ENCODE assay signal across 1 cellular context in the genomic region with DNA sequence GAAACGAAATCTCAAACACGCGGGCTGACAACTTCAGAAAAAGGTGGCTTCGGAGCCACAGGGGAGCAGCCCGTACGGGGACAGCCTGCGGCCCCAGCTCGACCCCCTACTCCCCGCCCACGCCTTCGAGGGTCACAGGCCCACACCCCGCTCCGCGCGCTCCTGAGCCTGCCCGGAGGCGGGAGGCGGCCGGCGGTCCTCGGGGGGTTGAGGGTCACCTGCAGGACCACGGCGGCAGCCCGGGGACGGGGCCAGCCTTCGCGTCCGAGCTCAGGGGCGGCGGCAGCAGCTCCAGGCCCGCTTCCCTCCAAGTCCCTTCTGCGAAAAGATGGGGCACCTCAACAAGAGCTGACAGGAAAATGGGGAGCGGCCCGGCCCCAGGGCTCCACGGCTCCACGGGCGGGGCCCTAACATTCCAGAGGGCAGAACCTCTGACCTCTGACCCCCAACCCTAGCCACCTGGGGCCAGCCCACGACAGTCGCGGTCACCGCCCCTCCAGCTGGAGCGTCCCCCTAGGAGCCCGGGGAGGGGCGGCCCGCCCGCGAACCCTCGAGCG.
TF ChIP-seq lines count a peak whose summit lies in the region.

No MANE protein-coding gene starts in this region.

TF ChIP-seq in WTC11, 78 proteins besides CTCF, POLR2A, EP300 and RAD21 (continued from another document):
- TF ChIP-seq, protein P1, sequence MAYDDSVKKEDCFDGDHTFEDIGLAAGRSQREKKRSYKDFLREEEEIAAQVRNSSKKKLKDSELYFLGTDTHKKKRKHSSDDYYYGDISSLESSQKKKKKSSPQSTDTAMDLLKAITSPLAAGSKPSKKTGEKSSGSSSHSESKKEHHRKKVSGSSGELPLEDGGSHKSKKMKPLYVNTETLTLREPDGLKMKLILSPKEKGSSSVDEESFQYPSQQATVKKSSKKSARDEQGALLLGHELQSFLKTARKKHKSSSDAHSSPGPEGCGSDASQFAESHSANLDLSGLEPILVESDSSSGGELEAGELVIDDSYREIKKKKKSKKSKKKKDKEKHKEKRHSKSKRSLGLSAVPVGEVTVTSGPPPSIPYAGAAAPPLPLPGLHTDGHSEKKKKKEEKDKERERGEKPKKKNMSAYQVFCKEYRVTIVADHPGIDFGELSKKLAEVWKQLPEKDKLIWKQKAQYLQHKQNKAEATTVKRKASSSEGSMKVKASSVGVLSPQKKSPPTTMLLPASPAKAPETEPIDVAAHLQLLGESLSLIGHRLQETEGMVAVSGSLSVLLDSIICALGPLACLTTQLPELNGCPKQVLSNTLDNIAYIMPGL (CRISPR knock-in tag; IDR thresholded peaks at IDR 0.05), result peak; percentile 45; the same call in 1 of the 2 replicates
- TF ChIP-seq ZNF219 (CRISPR knock-in tag; IDR thresholded peaks at IDR 0.05; ENCODE audit: borderline replicate concordance), result no peak
TF ChIP-seq in WTC11: peak in this region for 3.
